In genomic region chr6:155088856-155089255, GRCh38 we compare ENCODE assay signal across 18 cellular contexts.
"Had no signal": no experiment of that assay in that cellular context is flagged by ENCODE, and none has a peak within 500 bp of the region (broad histone marks: within the 10 kb centered on the region; RNA-seq: fewer than 3 reads in every experiment).

No MANE protein-coding gene starts in this region.

- ATAC-seq: gastrocnemius medialis, heart right ventricle, left lung, psoas muscle had no signal

- DNase-seq: activated CD4-positive, alpha-beta T cell treated with anti-CD3 and anti-CD28 coated beads for 48 hours; activated naive CD4-positive, alpha-beta T cell treated with anti-CD3 and anti-CD28 coated beads for 36 hours; central memory CD4-positive, alpha-beta T cell; cortex of kidney; effector memory CD4-positive, alpha-beta T cell; gastrocnemius medialis; heart right ventricle; islet precursor cell; left lung; nephron progenitor cell; psoas muscle; sigmoid colon; stimulated activated CD4-positive, alpha-beta T cell treated with anti-CD3 and anti-CD28 coated beads, Interleukin-12 subunit alpha, Interleukin-12 subunit beta, amount 100 ng/mL, for 4 hours; stimulated activated naive CD4-positive, alpha-beta T cell; substantia nigra had no signal

- H3K27ac ChIP-seq: epithelial cell of prostate, gastrocnemius medialis, heart right ventricle, left lung, psoas muscle, sigmoid colon had no signal

- H3K9me3 Mint-ChIP-seq: activated naive CD4-positive, alpha-beta T cell treated with anti-CD3 and anti-CD28 coated beads for 36 hours; memory B cell; nephron progenitor cell; type B pancreatic cell had no signal

- H3K9me3 ChIP-seq: gastrocnemius medialis, heart right ventricle, left lung, psoas muscle, sigmoid colon had no signal

- H3K36me3 ChIP-seq: gastrocnemius medialis, heart right ventricle, left lung, sigmoid colon had no signal

- H3K27ac Mint-ChIP-seq: activated naive CD4-positive, alpha-beta T cell treated with anti-CD3 and anti-CD28 coated beads for 36 hours; memory B cell; nephron progenitor cell; type B pancreatic cell had no signal

- H3K4me3 ChIP-seq: gastrocnemius medialis, heart right ventricle, left lung, psoas muscle, sigmoid colon had no signal

- H3K27me3 Mint-ChIP-seq: memory B cell, type B pancreatic cell had no signal

- H3K4me1 Mint-ChIP-seq: memory B cell had no signal

- H3K36me3 Mint-ChIP-seq: memory B cell had no signal

- H3K4me1 ChIP-seq: gastrocnemius medialis, left lung, psoas muscle had no signal

- H3K4me3 Mint-ChIP-seq: activated naive CD4-positive, alpha-beta T cell treated with anti-CD3 and anti-CD28 coated beads for 36 hours; memory B cell; nephron progenitor cell; type B pancreatic cell had no signal

- H3K27me3 ChIP-seq: gastrocnemius medialis, heart right ventricle, left lung, sigmoid colon had no signal
